In the genomic region with DNA sequence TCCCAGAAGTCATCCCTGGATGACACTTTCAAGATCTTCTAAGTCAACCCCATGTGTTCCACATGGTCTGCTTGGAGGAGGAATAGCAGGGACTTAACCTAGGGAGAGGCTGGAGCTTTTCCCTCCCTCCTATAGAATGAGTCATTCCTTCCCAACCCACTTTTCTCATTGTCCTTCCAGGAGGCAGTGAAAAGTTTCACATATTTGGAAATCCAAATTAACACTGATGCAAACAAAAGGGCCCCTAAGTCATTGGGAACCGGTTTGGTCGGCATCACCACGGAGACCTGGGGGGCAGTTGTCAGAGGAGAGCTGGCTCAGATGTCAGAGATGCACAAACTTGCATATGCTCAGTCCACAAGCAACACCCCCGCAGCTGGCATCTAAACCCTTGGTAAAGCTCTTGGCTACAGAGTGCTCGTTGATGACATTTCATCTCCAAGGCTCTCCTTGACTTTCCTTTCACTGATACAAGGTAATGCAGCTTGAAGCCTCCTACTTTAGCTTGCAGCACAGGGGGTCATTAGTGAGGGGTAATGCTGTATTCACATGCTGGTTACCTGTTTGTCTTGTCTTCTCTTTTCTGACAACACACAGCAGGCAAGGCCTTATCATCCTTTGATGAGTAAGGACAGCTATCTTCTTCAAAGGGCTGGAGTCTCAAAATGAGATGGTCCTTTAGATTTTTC, we compare ENCODE assay signal across 1 cellular context.
A peak's percentile ranks its signal among the peaks of the same experiment; 100 is the strongest.
TF ChIP-seq lines count a peak whose summit lies in the region.

No MANE protein-coding gene starts in this region.

TF ChIP-seq in Ishikawa, 13 proteins besides CTCF, POLR2A, EP300 and RAD21 (continued from another document):
- TF ChIP-seq FOXM1 (IDR thresholded peaks at IDR 0.05; ENCODE audit: borderline replicate concordance, low read depth), result peak; percentile 31; the same call in 1 of the 2 replicates
- TF ChIP-seq EGR1 (IDR thresholded peaks at IDR 0.05), result peak; percentile 30; the same call in 1 of the 2 replicates
- TF ChIP-seq, protein P1, sequence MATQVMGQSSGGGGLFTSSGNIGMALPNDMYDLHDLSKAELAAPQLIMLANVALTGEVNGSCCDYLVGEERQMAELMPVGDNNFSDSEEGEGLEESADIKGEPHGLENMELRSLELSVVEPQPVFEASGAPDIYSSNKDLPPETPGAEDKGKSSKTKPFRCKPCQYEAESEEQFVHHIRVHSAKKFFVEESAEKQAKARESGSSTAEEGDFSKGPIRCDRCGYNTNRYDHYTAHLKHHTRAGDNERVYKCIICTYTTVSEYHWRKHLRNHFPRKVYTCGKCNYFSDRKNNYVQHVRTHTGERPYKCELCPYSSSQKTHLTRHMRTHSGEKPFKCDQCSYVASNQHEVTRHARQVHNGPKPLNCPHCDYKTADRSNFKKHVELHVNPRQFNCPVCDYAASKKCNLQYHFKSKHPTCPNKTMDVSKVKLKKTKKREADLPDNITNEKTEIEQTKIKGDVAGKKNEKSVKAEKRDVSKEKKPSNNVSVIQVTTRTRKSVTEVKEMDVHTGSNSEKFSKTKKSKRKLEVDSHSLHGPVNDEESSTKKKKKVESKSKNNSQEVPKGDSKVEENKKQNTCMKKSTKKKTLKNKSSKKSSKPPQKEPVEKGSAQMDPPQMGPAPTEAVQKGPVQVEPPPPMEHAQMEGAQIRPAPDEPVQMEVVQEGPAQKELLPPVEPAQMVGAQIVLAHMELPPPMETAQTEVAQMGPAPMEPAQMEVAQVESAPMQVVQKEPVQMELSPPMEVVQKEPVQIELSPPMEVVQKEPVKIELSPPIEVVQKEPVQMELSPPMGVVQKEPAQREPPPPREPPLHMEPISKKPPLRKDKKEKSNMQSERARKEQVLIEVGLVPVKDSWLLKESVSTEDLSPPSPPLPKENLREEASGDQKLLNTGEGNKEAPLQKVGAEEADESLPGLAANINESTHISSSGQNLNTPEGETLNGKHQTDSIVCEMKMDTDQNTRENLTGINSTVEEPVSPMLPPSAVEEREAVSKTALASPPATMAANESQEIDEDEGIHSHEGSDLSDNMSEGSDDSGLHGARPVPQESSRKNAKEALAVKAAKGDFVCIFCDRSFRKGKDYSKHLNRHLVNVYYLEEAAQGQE (IDR thresholded peaks at IDR 0.05; ENCODE audit: low read depth), result no peak
- peak; percentile 84 for TF ChIP-seq TCF12 (IDR thresholded peaks at IDR 0.05; ENCODE audit: low read depth)
- TF ChIP-seq TAF1 (IDR thresholded peaks at IDR 0.05; ENCODE audit: low read depth), result no peak
- TF ChIP-seq ZBTB7A (IDR thresholded peaks at IDR 0.05; ENCODE audit: low read depth), result no peak
- TF ChIP-seq CEBPB (IDR thresholded peaks at IDR 0.05), result peak; percentile 61
- TF ChIP-seq, protein P2, sequence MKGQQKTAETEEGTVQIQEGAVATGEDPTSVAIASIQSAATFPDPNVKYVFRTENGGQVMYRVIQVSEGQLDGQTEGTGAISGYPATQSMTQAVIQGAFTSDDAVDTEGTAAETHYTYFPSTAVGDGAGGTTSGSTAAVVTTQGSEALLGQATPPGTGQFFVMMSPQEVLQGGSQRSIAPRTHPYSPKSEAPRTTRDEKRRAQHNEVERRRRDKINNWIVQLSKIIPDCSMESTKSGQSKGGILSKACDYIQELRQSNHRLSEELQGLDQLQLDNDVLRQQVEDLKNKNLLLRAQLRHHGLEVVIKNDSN (IDR thresholded peaks at IDR 0.05), result no peak
- TF ChIP-seq, protein P3, sequence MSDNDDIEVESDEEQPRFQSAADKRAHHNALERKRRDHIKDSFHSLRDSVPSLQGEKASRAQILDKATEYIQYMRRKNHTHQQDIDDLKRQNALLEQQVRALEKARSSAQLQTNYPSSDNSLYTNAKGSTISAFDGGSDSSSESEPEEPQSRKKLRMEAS (IDR thresholded peaks at IDR 0.05), result peak; percentile 63; the same call in 1 of the 2 replicates
